Comparison of ENCODE assay signal across 1 cellular context in genomic region chr4:41873380-41874295, GRCh38.
A peak's percentile ranks its signal among the peaks of the same experiment; 100 is the strongest.
TF ChIP-seq lines count a peak whose summit lies in the region.

No MANE protein-coding gene starts in this region.

TF ChIP-seq in SK-N-SH, 30 proteins besides CTCF, POLR2A, EP300 and RAD21 (continued from another document):
- TF ChIP-seq, protein P1, sequence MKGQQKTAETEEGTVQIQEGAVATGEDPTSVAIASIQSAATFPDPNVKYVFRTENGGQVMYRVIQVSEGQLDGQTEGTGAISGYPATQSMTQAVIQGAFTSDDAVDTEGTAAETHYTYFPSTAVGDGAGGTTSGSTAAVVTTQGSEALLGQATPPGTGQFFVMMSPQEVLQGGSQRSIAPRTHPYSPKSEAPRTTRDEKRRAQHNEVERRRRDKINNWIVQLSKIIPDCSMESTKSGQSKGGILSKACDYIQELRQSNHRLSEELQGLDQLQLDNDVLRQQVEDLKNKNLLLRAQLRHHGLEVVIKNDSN (IDR thresholded peaks at IDR 0.05; ENCODE audit: borderline replicate concordance, low read depth): no peak
- peak; percentile 75; the same call in 1 of the 2 replicates for TF ChIP-seq TEAD4 (IDR thresholded peaks at IDR 0.05; ENCODE audit: borderline replicate concordance, insufficient read depth)
- TF ChIP-seq TCF12 (IDR thresholded peaks at IDR 0.05): peak; percentile 79
- TF ChIP-seq MXI1 (IDR thresholded peaks at IDR 0.05; ENCODE audit: low read depth, low read length): peak; percentile 60; the same call in 1 of the 2 replicates
- peak; percentile 97 for TF ChIP-seq GATA2 (CRISPR knock-in tag; IDR thresholded peaks at IDR 0.05)
- no peak for TF ChIP-seq NRF1 (IDR thresholded peaks at IDR 0.05; ENCODE audit: low read depth, low read length)
- TF ChIP-seq FOXJ3 (CRISPR knock-in tag; IDR thresholded peaks at IDR 0.05): peak; percentile 97
- TF ChIP-seq RFX5 (IDR thresholded peaks at IDR 0.05; ENCODE audit: low read length): no peak
- TF ChIP-seq FOSL2 (IDR thresholded peaks at IDR 0.05; ENCODE audit: borderline replicate concordance, low read depth): no peak
- TF ChIP-seq RXRA (IDR thresholded peaks at IDR 0.05; ENCODE audit: borderline replicate concordance, low read depth): no peak
- no peak for TF ChIP-seq USF2 (IDR thresholded peaks at IDR 0.05; ENCODE audit: borderline replicate concordance, low read depth, low read length)
- TF ChIP-seq SIN3A (IDR thresholded peaks at IDR 0.05; ENCODE audit: borderline replicate concordance, low read depth, low read length): no peak
- TF ChIP-seq RCOR1 (IDR thresholded peaks at IDR 0.05; ENCODE audit: low read length): peak; percentile 89
- TF ChIP-seq GABPA (IDR thresholded peaks at IDR 0.05; ENCODE audit: low read depth): no peak
- TF ChIP-seq IRF3 (IDR thresholded peaks at IDR 0.05; ENCODE audit: low read depth, low read length): no peak
- TF ChIP-seq JUND (IDR thresholded peaks at IDR 0.05): no peak
- TF ChIP-seq MAX (IDR thresholded peaks at IDR 0.05; ENCODE audit: low read depth): no peak
- peak; percentile 84 for TF ChIP-seq CHD2 (IDR thresholded peaks at IDR 0.05; ENCODE audit: low read length, partially characterized antibody)
- TF ChIP-seq MEF2A (IDR thresholded peaks at IDR 0.05; ENCODE audit: borderline replicate concordance, low read depth): no peak
- no peak for TF ChIP-seq YY1 (IDR thresholded peaks at IDR 0.05; ENCODE audit: low read depth)
- TF ChIP-seq, protein P2, sequence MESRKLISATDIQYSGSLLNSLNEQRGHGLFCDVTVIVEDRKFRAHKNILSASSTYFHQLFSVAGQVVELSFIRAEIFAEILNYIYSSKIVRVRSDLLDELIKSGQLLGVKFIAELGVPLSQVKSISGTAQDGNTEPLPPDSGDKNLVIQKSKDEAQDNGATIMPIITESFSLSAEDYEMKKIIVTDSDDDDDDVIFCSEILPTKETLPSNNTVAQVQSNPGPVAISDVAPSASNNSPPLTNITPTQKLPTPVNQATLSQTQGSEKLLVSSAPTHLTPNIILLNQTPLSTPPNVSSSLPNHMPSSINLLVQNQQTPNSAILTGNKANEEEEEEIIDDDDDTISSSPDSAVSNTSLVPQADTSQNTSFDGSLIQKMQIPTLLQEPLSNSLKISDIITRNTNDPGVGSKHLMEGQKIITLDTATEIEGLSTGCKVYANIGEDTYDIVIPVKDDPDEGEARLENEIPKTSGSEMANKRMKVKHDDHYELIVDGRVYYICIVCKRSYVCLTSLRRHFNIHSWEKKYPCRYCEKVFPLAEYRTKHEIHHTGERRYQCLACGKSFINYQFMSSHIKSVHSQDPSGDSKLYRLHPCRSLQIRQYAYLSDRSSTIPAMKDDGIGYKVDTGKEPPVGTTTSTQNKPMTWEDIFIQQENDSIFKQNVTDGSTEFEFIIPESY (IDR thresholded peaks at IDR 0.05; ENCODE audit: borderline replicate concordance, low read depth): no peak
- TF ChIP-seq, protein P3, sequence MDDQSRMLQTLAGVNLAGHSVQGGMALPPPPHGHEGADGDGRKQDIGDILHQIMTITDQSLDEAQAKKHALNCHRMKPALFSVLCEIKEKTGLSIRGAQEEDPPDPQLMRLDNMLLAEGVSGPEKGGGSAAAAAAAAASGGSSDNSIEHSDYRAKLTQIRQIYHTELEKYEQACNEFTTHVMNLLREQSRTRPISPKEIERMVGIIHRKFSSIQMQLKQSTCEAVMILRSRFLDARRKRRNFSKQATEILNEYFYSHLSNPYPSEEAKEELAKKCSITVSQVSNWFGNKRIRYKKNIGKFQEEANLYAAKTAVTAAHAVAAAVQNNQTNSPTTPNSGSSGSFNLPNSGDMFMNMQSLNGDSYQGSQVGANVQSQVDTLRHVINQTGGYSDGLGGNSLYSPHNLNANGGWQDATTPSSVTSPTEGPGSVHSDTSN (IDR thresholded peaks at IDR 0.05): peak; percentile 9; the same call in 1 of the 2 replicates
- no peak for TF ChIP-seq EZH2phosphoT487 (IDR thresholded peaks at IDR 0.05; ENCODE audit: borderline replicate concordance, low read depth)
- TF ChIP-seq POLR2AphosphoS5 (IDR thresholded peaks at IDR 0.05; ENCODE audit: low read depth, low read length): peak; percentile 23; the same call in 1 of the 2 replicates
